6 cellular contexts compared by ENCODE assay signal in the genomic region with DNA sequence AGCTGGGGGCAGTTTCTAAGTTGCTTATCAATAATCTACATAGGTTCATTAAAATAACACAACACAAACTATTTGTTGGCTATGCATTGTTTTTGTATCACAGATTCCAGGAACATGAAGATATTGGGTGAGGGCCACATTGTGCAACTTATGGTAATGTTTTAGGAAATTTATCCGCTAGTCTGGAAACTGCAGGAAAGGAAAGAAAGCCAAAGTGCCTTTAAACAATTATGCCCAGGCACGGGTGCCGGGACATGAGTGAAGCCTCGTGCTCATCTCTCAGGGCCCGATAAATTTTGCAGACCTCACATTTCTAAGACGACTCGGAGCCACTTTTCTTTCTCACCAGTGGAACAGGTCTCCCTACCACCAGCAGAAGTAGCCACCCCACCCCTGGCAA. TPM values are rescaled to one million over a fixed set of nuclear protein-coding genes. Genes with fewer than 3 reads are reported as not detected.
"Had no signal": no experiment of that assay in that cellular context is flagged by ENCODE, and none has a peak within 500 bp of the region (broad histone marks: within the 10 kb centered on the region; RNA-seq: fewer than 3 reads in every experiment).

No MANE protein-coding gene starts in this region.

RNA-seq across cellular contexts. Expression of gene GOLGA8Q, which starts 52.6 kb away (rescaled TPM):
- total RNA-seq: GM23338, H1, H4, H7, H9 had no signal
- polyA plus RNA-seq: GM23248, GM23338, H1 had no signal
